30 cellular contexts compared by ENCODE assay signal in the genomic region with DNA sequence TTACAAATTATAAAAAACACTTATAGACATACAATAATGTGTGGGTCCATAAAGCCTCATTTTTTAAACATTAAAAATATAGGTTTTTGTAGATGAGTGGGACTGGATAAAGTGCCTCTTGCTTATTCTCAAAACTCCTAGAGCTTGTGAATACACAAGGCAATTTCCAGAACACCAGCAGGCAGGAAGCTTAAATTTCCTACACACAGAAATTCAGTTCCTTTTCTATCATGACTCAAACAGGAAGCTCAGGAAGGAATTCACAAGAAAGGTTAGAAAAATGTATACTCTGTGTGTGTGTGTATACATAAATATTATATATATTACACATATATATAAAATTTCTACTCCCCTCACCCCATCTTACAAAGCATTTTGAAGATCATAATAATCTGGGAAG. TPM values are rescaled to one million over a fixed set of nuclear protein-coding genes. Genes with fewer than 3 reads are reported as not detected.
"Had no signal": no experiment of that assay in that cellular context is flagged by ENCODE, and none has a peak within 500 bp of the region (broad histone marks: within the 10 kb centered on the region; RNA-seq: fewer than 3 reads in every experiment).

No MANE protein-coding gene starts in this region.

- DNase-seq: stimulated activated CD4-positive, alpha-beta T cell treated with anti-CD3 and anti-CD28 coated beads, Interleukin-2, amount 100 ng/mL, for 48 hours; stimulated activated CD4-positive, alpha-beta T cell treated with anti-CD3 and anti-CD28 coated beads, Interleukin-4, amount 100 ng/mL, for 1 hour; stimulated activated CD4-positive, alpha-beta T cell treated with anti-CD3 and anti-CD28 coated beads, Interleukin-4, amount 100 ng/mL, for 24 hours; stimulated activated CD4-positive, alpha-beta T cell treated with anti-CD3 and anti-CD28 coated beads, Interleukin-4, amount 100 ng/mL, for 4 hours; stimulated activated CD8-positive, alpha-beta memory T cell treated with anti-CD3 and anti-CD28 coated beads, Interleukin-4, amount 100 ng/mL, for 48 hours; stimulated activated naive B cell treated with anti-CD40 and anti-IgM and Interleukin-4, amounts not matched to agents 10 μg/mL and 1 μg/mL and 100 μg/mL, for 72 hours; stimulated activated naive CD4-positive, alpha-beta T cell; stimulated activated naive CD4-positive, alpha-beta T cell treated with Interleukin-2 at 50 U/mL for 16 hours; stimulated activated naive CD8-positive, alpha-beta T cell treated with anti-CD3 and anti-CD28 coated beads, Interleukin-15, amount 100 ng/mL, for 72 hours; stimulated activated naive CD8-positive, alpha-beta T cell treated with anti-CD3 and anti-CD28 coated beads, Interleukin-15, Interleukin-2, amounts not matched to agents 100 U/mL and 50 U/mL, for 24 hours; stomach; substantia nigra; testis; thyroid gland; tibial artery; transverse colon; trophoblast cell; upper lobe of left lung; upper lobe of right lung; uterus had no signal

- H3K9me3 ChIP-seq: stomach, suprapubic skin, testis, thoracic aorta, thyroid gland, tibial artery, tibial nerve, transverse colon, upper lobe of left lung, upper lobe of right lung, uterus, vagina had no signal

- H3K36me3 ChIP-seq: stomach, suprapubic skin, thoracic aorta, thyroid gland, tibial artery, tibial nerve, transverse colon, upper lobe of left lung, upper lobe of right lung, uterus, vagina had no signal

- H3K27me3 ChIP-seq: stomach, suprapubic skin, testis, thyroid gland, tibial artery, tibial nerve, transverse colon, upper lobe of left lung, upper lobe of right lung, uterus, vagina had no signal

- H3K4me1 ChIP-seq: stomach, suprapubic skin, testis, thyroid gland, tibial artery, tibial nerve, transverse colon, upper lobe of left lung, upper lobe of right lung, uterus, vagina had no signal

- H3K4me3 ChIP-seq: stomach, suprapubic skin, testis, thoracic aorta, thyroid gland, tibial artery, tibial nerve, transverse colon, upper lobe of left lung, upper lobe of right lung, uterus, vagina had no signal

- H3K27ac ChIP-seq: stomach, suprapubic skin, testis, thoracic aorta, thyroid gland, tibial artery, tibial nerve, transverse colon, upper lobe of left lung, upper lobe of right lung, uterus, vagina had no signal

- FAIRE-seq: urothelium cell line had no signal

RNA-seq across cellular contexts. Expression of a gene that starts 11.3 kb away (rescaled TPM):
- total RNA-seq: stomach, subcutaneous adipose tissue, suprapubic skin, temporal lobe, thoracic aorta, thyroid gland, tibial nerve, transverse colon, upper lobe of left lung, upper lobe of right lung, ureter, urinary bladder, uterus, vagina had no signal
- polyA plus RNA-seq: stomach, thymus, urinary bladder had no signal

RNA-seq across cellular contexts. Expression of a gene that starts 12.4 kb away (rescaled TPM):
- total RNA-seq: stomach, subcutaneous adipose tissue, suprapubic skin, temporal lobe, thoracic aorta, thyroid gland, tibial nerve, transverse colon, upper lobe of left lung, upper lobe of right lung, ureter, urinary bladder, uterus, vagina had no signal
- polyA plus RNA-seq: stomach, thymus, urinary bladder had no signal

RNA-seq across cellular contexts. Expression of a gene that starts 43.2 kb away (rescaled TPM):
- total RNA-seq: stomach, subcutaneous adipose tissue, suprapubic skin, temporal lobe, thoracic aorta, thyroid gland, tibial nerve, transverse colon, upper lobe of left lung, upper lobe of right lung, ureter, urinary bladder, uterus, vagina had no signal
- polyA plus RNA-seq: stomach, thymus, urinary bladder had no signal
